Comparison of ENCODE assay signal across 21 cellular contexts in the genomic region with DNA sequence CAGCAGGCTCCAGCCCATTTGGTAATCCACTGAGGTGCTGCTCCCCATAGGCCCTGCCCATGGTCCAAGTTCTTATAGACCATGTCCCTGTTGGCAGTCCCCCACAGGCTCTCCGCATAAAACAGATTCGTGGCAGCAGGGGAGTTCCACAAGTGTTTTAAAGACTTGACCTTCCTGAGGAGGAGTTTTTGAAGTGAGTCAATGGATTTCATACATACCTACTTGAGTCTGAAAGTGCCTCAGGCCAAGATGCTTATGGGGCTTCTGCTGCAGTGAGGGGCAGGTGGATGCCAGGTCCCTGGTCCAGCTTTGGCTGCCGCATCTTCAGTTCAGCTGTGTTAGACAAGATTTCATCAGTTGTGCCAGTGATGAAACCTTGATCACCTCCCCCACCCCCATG. TPM values are rescaled to one million over a fixed set of nuclear protein-coding genes. Genes with fewer than 3 reads are reported as not detected.
"Had no signal": no experiment of that assay in that cellular context is flagged by ENCODE, and none has a peak within 500 bp of the region (broad histone marks: within the 10 kb centered on the region; RNA-seq: fewer than 3 reads in every experiment).

No MANE protein-coding gene starts in this region.

- H3K4me3 ChIP-seq: esophagus squamous epithelium, psoas muscle had no signal

- H3K4me1 ChIP-seq: psoas muscle had no signal

- DNase-seq: activated B cell treated with CpG ODN at 0.5 μM for 24 hours; activated CD4-positive, alpha-beta T cell treated with anti-CD3 and anti-CD28 coated beads, Interleukin-2, amount 10 ng/mL, durations not matched to agents 7 days and 5 days; activated CD8-positive, alpha-beta memory T cell treated with anti-CD3 and anti-CD28 coated beads for 24 hours; activated naive CD4-positive, alpha-beta T cell treated with anti-CD3 and anti-CD28 coated beads, Interleukin-2, amount 50 U/mL, for 16 hours; activated T-cell treated with anti-CD3 and anti-CD28 coated beads for 4 hours; esophagus squamous epithelium; glutamatergic neuron; immature natural killer cell; left colon; natural killer cell; occipital lobe; psoas muscle; T-helper 2 cell had no signal

- H3K4me3 Mint-ChIP-seq: activated B cell treated with CpG ODN at 0.5 μM for 24 hours; activated CD4-positive, alpha-beta T cell treated with anti-CD3 and anti-CD28 coated beads, Interleukin-2, amount 10 ng/mL, durations not matched to agents 7 days and 5 days; immature natural killer cell; natural killer cell; stimulated activated naive CD8-positive, alpha-beta T cell treated with anti-CD3 and anti-CD28 coated beads, Interleukin-15, Interleukin-2, amounts not matched to agents 100 ng/mL and 50 ng/mL, for 24 hours had no signal

- ATAC-seq: natural killer cell, psoas muscle, sciatic nerve had no signal

- FAIRE-seq: TTC549 had no signal

- H3K9me3 ChIP-seq: esophagus squamous epithelium, psoas muscle had no signal

- H3K27ac Mint-ChIP-seq: immature natural killer cell; stimulated activated naive CD8-positive, alpha-beta T cell treated with anti-CD3 and anti-CD28 coated beads, Interleukin-15, Interleukin-2, amounts not matched to agents 100 ng/mL and 50 ng/mL, for 24 hours had no signal

- H3K27ac ChIP-seq: esophagus squamous epithelium, psoas muscle had no signal

- H3K27me3 Mint-ChIP-seq: activated B cell treated with CpG ODN at 0.5 μM for 24 hours; activated CD4-positive, alpha-beta T cell treated with anti-CD3 and anti-CD28 coated beads, Interleukin-2, amount 10 ng/mL, durations not matched to agents 7 days and 5 days; stimulated activated naive CD8-positive, alpha-beta T cell treated with anti-CD3 and anti-CD28 coated beads, Interleukin-15, Interleukin-2, amounts not matched to agents 100 ng/mL and 50 ng/mL, for 24 hours had no signal

- H3K4me1 Mint-ChIP-seq: activated CD4-positive, alpha-beta T cell treated with anti-CD3 and anti-CD28 coated beads, Interleukin-2, amount 10 ng/mL, durations not matched to agents 7 days and 5 days; immature natural killer cell; natural killer cell had no signal

- H3K27me3 ChIP-seq: esophagus squamous epithelium had no signal

- H3K9me3 Mint-ChIP-seq: activated B cell treated with CpG ODN at 0.5 μM for 24 hours; activated CD4-positive, alpha-beta T cell treated with anti-CD3 and anti-CD28 coated beads, Interleukin-2, amount 10 ng/mL, durations not matched to agents 7 days and 5 days; immature natural killer cell; natural killer cell; stimulated activated naive CD8-positive, alpha-beta T cell treated with anti-CD3 and anti-CD28 coated beads, Interleukin-15, Interleukin-2, amounts not matched to agents 100 ng/mL and 50 ng/mL, for 24 hours had no signal

RNA-seq across cellular contexts. Expression of gene GSTT4, which starts 49.1 kb away (rescaled TPM):
- total RNA-seq: activated B cell treated with CpG ODN at 0.5 μM for 24 hours; activated CD4-positive, alpha-beta T cell treated with anti-CD3 and anti-CD28 coated beads, Interleukin-2, amount 10 ng/mL, durations not matched to agents 7 days and 5 days; cerebellum; esophagus squamous epithelium; left colon; lung microvascular endothelial cell; mucosa of gallbladder; natural killer cell; occipital lobe; psoas muscle; sciatic nerve; temporal lobe; urinary bladder had no signal
- polyA plus RNA-seq: immature natural killer cell, psoas muscle, urinary bladder had no signal
